27 cellular contexts compared by ENCODE assay signal in genomic region chr2:230891509-230891908, GRCh38. TPM values are rescaled to one million over a fixed set of nuclear protein-coding genes. Genes with fewer than 3 reads are reported as not detected.
DNase-seq lines count a peak whose midpoint lies in the region; ATAC-seq, FAIRE-seq and TF ChIP-seq lines count a peak whose summit lies in the region.
"Had no signal": no experiment of that assay in that cellular context is flagged by ENCODE, and none has a peak within 500 bp of the region (broad histone marks: within the 10 kb centered on the region; RNA-seq: fewer than 3 reads in every experiment).

No MANE protein-coding gene starts in this region.

- H3K27ac ChIP-seq in GM12878 (ENCODE audit: control insufficient read depth, insufficient read depth): no peak overlapping the region
- H3K27ac ChIP-seq: gastrocnemius medialis, prostate gland, thyroid gland had no signal

- H3K27me3 ChIP-seq in GM12878 (replicated peaks in 1 of 2; ENCODE audit: control insufficient read depth in 2 of 2, insufficient read depth in 2 of 2, low read length in 1 of 2): no peaks in the 10 kb centered on the region
- H3K27me3 ChIP-seq: thyroid gland had no signal

- no TSS peak for BruUV-seq in GM12878 (replicated peaks; lab: Mats Ljungman, UMichigan)

- POLR2A ChIA-PET in GM12878 (lab: Charles Lee): no interaction called here

- CTCF ChIA-PET in activated naive CD4-positive, alpha-beta T cell treated with anti-CD3 and anti-CD28 coated beads, Interleukin-2, amount 10 ng/mL, durations not matched to agents 7 days and 5 days (lab: Charles Lee): interaction anchor here (1.2 to 1.7 kb wide), 2 partner anchors 93 to 236 kb away, joined by 3 to 4 read pairs; no protein-coding TSS in a partner anchor
- CTCF ChIA-PET in GM12878 (lab: Yijun Ruan, JAX): interaction anchor here (1.0 to 1.6 kb wide), 3 partner anchors 23 to 43 kb away, joined by 3 to 5 read pairs (median 3); no protein-coding TSS in a partner anchor

- H3K4me1 ChIP-seq in GM12878 (ENCODE audit: control insufficient read depth, insufficient read depth, low read length): peaks cover 39% of the 10 kb centered on the region
- H3K4me1 ChIP-seq: gastrocnemius medialis, prostate gland had no signal

- no peaks in the 10 kb centered on the region for H3K36me3 Mint-ChIP-seq in activated naive CD4-positive, alpha-beta T cell treated with anti-CD3 and anti-CD28 coated beads, Interleukin-2, amount 10 ng/mL, durations not matched to agents 7 days and 5 days
- H3K36me3 Mint-ChIP-seq in stimulated activated naive CD8-positive, alpha-beta T cell treated with anti-CD3 and anti-CD28 coated beads, Interleukin-15, Interleukin-2, amounts not matched to agents 100 ng/mL and 50 ng/mL, for 24 hours (ENCODE audit: low read depth): peaks cover 5% of the 10 kb centered on the region
- no peaks in the 10 kb centered on the region for H3K36me3 Mint-ChIP-seq in activated CD4-positive, alpha-beta T cell treated with anti-CD3 and anti-CD28 coated beads, Interleukin-2, amount 10 ng/mL, durations not matched to agents 24 days and 14 days (ENCODE audit: low read depth)
- H3K36me3 Mint-ChIP-seq: activated CD4-positive, alpha-beta memory T cell treated with anti-CD3 and anti-CD28 coated beads for 36 hours; activated naive CD8-positive, alpha-beta T cell; CD4-positive, alpha-beta memory T cell had no signal

- RAD21 ChIA-PET in GM12878 (lab: Charles Lee; ENCODE audit: unreplicated experiment): interaction anchor here (1.4 kb wide), 1 partner anchor 93 kb away, joined by 3 read pairs; no protein-coding TSS in a partner anchor

- H3K79me2 ChIP-seq in GM12878 (ENCODE audit: control insufficient read depth, insufficient read depth, low read length): no peaks in the 10 kb centered on the region

- H3K27me3 Mint-ChIP-seq in activated naive CD4-positive, alpha-beta T cell treated with anti-CD3 and anti-CD28 coated beads, Interleukin-2, amount 10 ng/mL, durations not matched to agents 7 days and 5 days: peaks cover 73% of the 10 kb centered on the region
- H3K27me3 Mint-ChIP-seq in stimulated activated naive CD8-positive, alpha-beta T cell treated with anti-CD3 and anti-CD28 coated beads, Interleukin-15, Interleukin-2, amounts not matched to agents 100 ng/mL and 50 ng/mL, for 24 hours: peaks cover 14% of the 10 kb centered on the region
- peaks cover 24% of the 10 kb centered on the region for H3K27me3 Mint-ChIP-seq in activated CD4-positive, alpha-beta T cell treated with anti-CD3 and anti-CD28 coated beads, Interleukin-2, amount 10 ng/mL, durations not matched to agents 24 days and 14 days
- H3K27me3 Mint-ChIP-seq: activated naive CD8-positive, alpha-beta T cell had no signal

- FAIRE-seq in GM12878 (lab: Jason Lieb, UNC): no peak
- FAIRE-seq: GM12892, K562, TTC549 had no signal

- H3K4me3 Mint-ChIP-seq in activated naive CD4-positive, alpha-beta T cell treated with anti-CD3 and anti-CD28 coated beads, Interleukin-2, amount 10 ng/mL, durations not matched to agents 7 days and 5 days: no peak overlapping the region
- H3K4me3 Mint-ChIP-seq in stimulated activated naive CD8-positive, alpha-beta T cell treated with anti-CD3 and anti-CD28 coated beads, Interleukin-15, Interleukin-2, amounts not matched to agents 100 ng/mL and 50 ng/mL, for 24 hours: no peak overlapping the region
- H3K4me3 Mint-ChIP-seq in activated CD4-positive, alpha-beta T cell treated with anti-CD3 and anti-CD28 coated beads, Interleukin-2, amount 10 ng/mL, durations not matched to agents 24 days and 14 days: no peak overlapping the region
- H3K4me3 Mint-ChIP-seq: activated CD4-positive, alpha-beta memory T cell treated with anti-CD3 and anti-CD28 coated beads for 36 hours; activated naive CD8-positive, alpha-beta T cell; activated T-helper 17 cell treated with anti-CD3 and anti-CD28 coated beads, Interleukin-2, amount 50 U/mL, for 72 hours; CD4-positive, alpha-beta memory T cell had no signal

- no peak for TF ChIP-seq EP300 in GM12878 (IDR thresholded peaks at IDR 0.05; ENCODE audit: borderline replicate concordance in 1 of 2, control insufficient read depth in 1 of 2, low read depth in 2 of 2, low read length in 2 of 2)

- H3K4me1 Mint-ChIP-seq in activated naive CD4-positive, alpha-beta T cell treated with anti-CD3 and anti-CD28 coated beads, Interleukin-2, amount 10 ng/mL, durations not matched to agents 7 days and 5 days: peaks cover 20% of the 10 kb centered on the region
- H3K4me1 Mint-ChIP-seq in stimulated activated naive CD8-positive, alpha-beta T cell treated with anti-CD3 and anti-CD28 coated beads, Interleukin-15, Interleukin-2, amounts not matched to agents 100 ng/mL and 50 ng/mL, for 24 hours (ENCODE audit: low read depth): peaks cover 54% of the 10 kb centered on the region
- H3K4me1 Mint-ChIP-seq in activated CD4-positive, alpha-beta T cell treated with anti-CD3 and anti-CD28 coated beads, Interleukin-2, amount 10 ng/mL, durations not matched to agents 24 days and 14 days: peaks cover 2% of the 10 kb centered on the region
- H3K4me1 Mint-ChIP-seq: activated T-helper 17 cell treated with anti-CD3 and anti-CD28 coated beads, Interleukin-2, amount 50 U/mL, for 72 hours had no signal

- no peak overlapping the region for H3K27ac Mint-ChIP-seq in activated naive CD4-positive, alpha-beta T cell treated with anti-CD3 and anti-CD28 coated beads, Interleukin-2, amount 10 ng/mL, durations not matched to agents 7 days and 5 days
- peak overlapping the region; percentile 45 for H3K27ac Mint-ChIP-seq in stimulated activated naive CD8-positive, alpha-beta T cell treated with anti-CD3 and anti-CD28 coated beads, Interleukin-15, Interleukin-2, amounts not matched to agents 100 ng/mL and 50 ng/mL, for 24 hours
- no peak overlapping the region for H3K27ac Mint-ChIP-seq in activated CD4-positive, alpha-beta T cell treated with anti-CD3 and anti-CD28 coated beads, Interleukin-2, amount 10 ng/mL, durations not matched to agents 24 days and 14 days
- H3K27ac Mint-ChIP-seq: activated CD4-positive, alpha-beta memory T cell treated with anti-CD3 and anti-CD28 coated beads for 36 hours; activated naive CD8-positive, alpha-beta T cell; activated T-helper 17 cell treated with anti-CD3 and anti-CD28 coated beads, Interleukin-2, amount 50 U/mL, for 72 hours; CD4-positive, alpha-beta memory T cell had no signal

- TF ChIP-seq POLR2A in GM12878 (IDR thresholded peaks at IDR 0.05; ENCODE audit: low read depth, low read length): no peak

- H3K9me3 ChIP-seq in GM12878 (replicated peaks; ENCODE audit: control insufficient read depth, insufficient read depth, low read length): peaks cover 1% of the 10 kb centered on the region; the same call in 2 of the 3 replicates
- H3K9me3 ChIP-seq: gastrocnemius medialis, prostate gland, thyroid gland had no signal

- in situ Hi-C loops in GM12878 (cut with MboI): no loop called here

- peak; percentile 18 for DNase-seq in activated naive CD4-positive, alpha-beta T cell treated with anti-CD3 and anti-CD28 coated beads, Interleukin-2, amount 10 ng/mL, durations not matched to agents 7 days and 5 days
- DNase-seq in activated naive CD4-positive, alpha-beta T cell treated with anti-CD3 and anti-CD28 coated beads, Interleukin-2, amount 50 U/mL, for 16 hours: no peak
- DNase-seq in NCI-H82 (lab: John Stamatoyannopoulos, UW): peak; percentile 86
- no peak for DNase-seq in GM12878 (ENCODE audit: low read depth, low spot score)
- DNase-seq in activated CD4-positive, alpha-beta T cell treated with anti-CD3 and anti-CD28 coated beads, Interleukin-2, amount 10 ng/mL, durations not matched to agents 24 days and 14 days: no peak
- DNase-seq: 8988T; activated CD4-positive, alpha-beta memory T cell treated with anti-CD3 and anti-CD28 coated beads for 36 hours; activated CD8-positive, alpha-beta memory T cell treated with anti-CD3 and anti-CD28 coated beads, Interleukin-2, amount 50 U/mL, for 4 hours; CD4-positive, alpha-beta memory T cell; gastrocnemius medialis; GOT3; NCI-H146; NCI-H510A; stimulated activated CD4-positive, alpha-beta T cell treated with anti-CD3 and anti-CD28 coated beads, Interleukin-15, amount 100 ng/mL, for 24 hours; stimulated activated naive CD4-positive, alpha-beta T cell treated with Interleukin-2 at 50 U/mL for 16 hours; thyroid gland had no signal

- intact Hi-C loops in GM12878 (cut with micrococcal nuclease; ENCODE audit: unreplicated experiment): no loop called here
- intact Hi-C loops in activated CD4-positive, alpha-beta T cell treated with anti-CD3 and anti-CD28 coated beads, Interleukin-2, amount 10 ng/mL, durations not matched to agents 24 days and 14 days (cut with micrococcal nuclease): no loop called here

- H3K4me2 ChIP-seq in GM12878 (ENCODE audit: control insufficient read depth, insufficient read depth): peak overlapping the region; percentile 53; the same call in 1 of the 2 replicates

- SMC1A ChIA-PET in GM12878 (lab: Charles Lee; ENCODE audit: uncharacterized antibody, unreplicated experiment): interaction anchor here (1.2 to 1.5 kb wide), 3 partner anchors 19 to 100 kb away, joined by 3 to 6 read pairs (median 3); no protein-coding TSS in a partner anchor

- no peak for TF ChIP-seq CTCF in GM12878 (IDR thresholded peaks at IDR 0.05 in 2 of 3, conservative IDR thresholded peaks at IDR 0.05 in 1 of 3; ENCODE audit: control insufficient read depth in 2 of 3, extremely low read depth in 1 of 3, insufficient read depth in 1 of 3, low read depth in 3 of 3, low read length in 3 of 3)

- H3K36me3 ChIP-seq in GM12878 (ENCODE audit: control insufficient read depth in 2 of 2, insufficient read depth in 2 of 2, low read length in 1 of 2): no peaks in the 10 kb centered on the region
- H3K36me3 ChIP-seq: gastrocnemius medialis, prostate gland, thyroid gland had no signal

- ATAC-seq in GM12878: no peak
- ATAC-seq in HG03439 (IDR thresholded peaks at IDR 0.05; ENCODE audit: unreplicated experiment): no peak
- ATAC-seq in HG02870 (IDR thresholded peaks at IDR 0.05; ENCODE audit: unreplicated experiment): no peak
- ATAC-seq: activated CD4-positive, CD25-positive, alpha-beta regulatory T cell treated with anti-CD3 and anti-CD28 coated beads, Interleukin-2, amount 50 U/mL, for 24 hours; activated T-helper 17 cell treated with anti-CD3 and anti-CD28 coated beads, Interleukin-2, amount 50 U/mL, for 72 hours; gastrocnemius medialis; K562; left lobe of liver had no signal

- H2AFZ ChIP-seq in GM12878 (ENCODE audit: control insufficient read depth, low read depth, low read length): no peak overlapping the region

- H3K9ac ChIP-seq in GM12878 (ENCODE audit: control insufficient read depth, insufficient read depth, low read length): no peak overlapping the region

- no peak for TF ChIP-seq RAD21 in GM12878 (IDR thresholded peaks at IDR 0.05; ENCODE audit: insufficient read depth, low read depth, low read length)

- no peaks in the 10 kb centered on the region for H3K9me3 Mint-ChIP-seq in activated naive CD4-positive, alpha-beta T cell treated with anti-CD3 and anti-CD28 coated beads, Interleukin-2, amount 10 ng/mL, durations not matched to agents 7 days and 5 days
- H3K9me3 Mint-ChIP-seq in stimulated activated naive CD8-positive, alpha-beta T cell treated with anti-CD3 and anti-CD28 coated beads, Interleukin-15, Interleukin-2, amounts not matched to agents 100 ng/mL and 50 ng/mL, for 24 hours: peaks cover 3% of the 10 kb centered on the region
- H3K9me3 Mint-ChIP-seq in activated CD4-positive, alpha-beta T cell treated with anti-CD3 and anti-CD28 coated beads, Interleukin-2, amount 10 ng/mL, durations not matched to agents 24 days and 14 days: no peaks in the 10 kb centered on the region
- H3K9me3 Mint-ChIP-seq: activated CD4-positive, alpha-beta memory T cell treated with anti-CD3 and anti-CD28 coated beads for 36 hours; activated T-helper 17 cell treated with anti-CD3 and anti-CD28 coated beads, Interleukin-2, amount 50 U/mL, for 72 hours had no signal

- H3K4me3 ChIP-seq in GM12878: no peak overlapping the region
- H3K4me3 ChIP-seq: gastrocnemius medialis, K562, prostate gland, thyroid gland had no signal

- H4K20me1 ChIP-seq in GM12878 (ENCODE audit: control insufficient read depth, insufficient read depth): no peaks in the 10 kb centered on the region

- 14% methylated on average over 6 of the region's 6 CpGs for WGBS in GM12878 (ENCODE audit: insufficient coverage, insufficient replicate concordance, low lambda C conversion rate, missing lambda C conversion rate)

RNA-seq across cellular contexts. Expression of gene ITM2C, which starts 26.8 kb away (rescaled TPM):
- 42.5 and 42.9 TPM in 2 replicates for total RNA-seq in GM12878 (2013; cell fraction: nucleolus; rRNA removed)
- total RNA-seq in GM12878 (2014; rRNA removed) (110 and 131 TPM in 2 replicates), GM12878 (2014; rRNA removed; fragmentation: Illumina TruSeq; extraction: Trizol) (102 and 110 TPM in 2 replicates), GM12878 (2021) (155 and 167 TPM in 2 replicates)
- 46.6 TPM for polyA plus RNA-seq in GM12878 (2011; ENCODE audit: low read depth)
- polyA plus RNA-seq in GM12878 (2011; rRNA removed) (57.5 and 96.3 TPM in 2 replicates), GM12878 (2014; fragmentation: Illumina TruSeq; extraction: Trizol) (82.9 and 170 TPM in 2 replicates), GM12878 (2014; fragmentation: Nextera tagmentation; extraction: Ambion mirVana) (10 to 100 TPM in 1 of 2 experiments, 1 to 10 TPM in 1; 5.4 to 16.9 TPM), GM12878 (2014; rRNA removed) (185 and 204 TPM in 2 replicates), GM12878 (2016; fragmentation: Nextera tagmentation; extraction: Ambion mirVana) (100 to 1,000 TPM; 191 to 195 TPM)
- 139 and 172 TPM in 2 replicates for polyA plus RNA-seq in GM12878 (2011; cell fraction: cytosol; rRNA removed)
- 53.0 and 55.2 TPM in 2 replicates for polyA plus RNA-seq in GM12878 (2011; cell fraction: nucleus; rRNA removed)
- 79.4 and 173 TPM in 2 replicates for polyA plus RNA-seq in GM12878 (2012)
- polyA minus RNA-seq in GM12878 (2011; rRNA and poly(A)+ RNA removed): 118 and 121 TPM in 2 replicates
- 26.1 and 33.1 TPM in 2 replicates for polyA minus RNA-seq in GM12878 (2011; cell fraction: cytosol; rRNA and poly(A)+ RNA removed)
- 5.1 and 9.5 TPM in 2 replicates for polyA minus RNA-seq in GM12878 (2011; cell fraction: nucleus; rRNA and poly(A)+ RNA removed)
- total RNA-seq in activated CD4-positive, alpha-beta T cell treated with anti-CD3 and anti-CD28 coated beads, Interleukin-2, amount 10 ng/mL, durations not matched to agents 24 days and 14 days: 8.3 and 10.3 TPM in 2 replicates

RNA-seq across cellular contexts. Expression of gene GPR55, which starts 33.5 kb away (rescaled TPM):
- 20.6 and 24.6 TPM in 2 replicates for total RNA-seq in GM12878 (2013; cell fraction: nucleolus; rRNA removed)
- 11.2 and 12.3 TPM in 2 replicates for total RNA-seq in GM12878 (2014; rRNA removed)
- 18.1 and 19.2 TPM in 2 replicates for total RNA-seq in GM12878 (2014; rRNA removed; fragmentation: Illumina TruSeq; extraction: Trizol)
- 26.8 and 30.1 TPM in 2 replicates for total RNA-seq in GM12878 (2021)
- polyA plus RNA-seq in GM12878 (2011; ENCODE audit: low read depth): 12.4 TPM
- 16.5 and 26.9 TPM in 2 replicates for polyA plus RNA-seq in GM12878 (2011; rRNA removed)
- polyA plus RNA-seq in GM12878 (2011; cell fraction: cytosol; rRNA removed): 26.5 and 38.7 TPM in 2 replicates
- polyA plus RNA-seq in GM12878 (2011; cell fraction: nucleus; rRNA removed): 39.0 and 48.7 TPM in 2 replicates
- 17.2 and 17.7 TPM in 2 replicates for polyA plus RNA-seq in GM12878 (2012)
- 20.4 and 24.4 TPM in 2 replicates for polyA plus RNA-seq in GM12878 (2014; fragmentation: Illumina TruSeq; extraction: Trizol)
- polyA plus RNA-seq in GM12878 (2014; fragmentation: Nextera tagmentation; extraction: Ambion mirVana): 1 to 10 TPM; 2.1 to 5.5 TPM
- polyA plus RNA-seq in GM12878 (2014; rRNA removed): 23.4 and 23.5 TPM in 2 replicates
- 10 to 100 TPM; 12.6 to 13.2 TPM for polyA plus RNA-seq in GM12878 (2016; fragmentation: Nextera tagmentation; extraction: Ambion mirVana)
- polyA minus RNA-seq in GM12878 (2011; rRNA and poly(A)+ RNA removed): 60.8 and 66.5 TPM in 2 replicates
- 6.0 and 6.2 TPM in 2 replicates for polyA minus RNA-seq in GM12878 (2011; cell fraction: cytosol; rRNA and poly(A)+ RNA removed)
- polyA minus RNA-seq in GM12878 (2011; cell fraction: nucleus; rRNA and poly(A)+ RNA removed): 10.9 and 19.2 TPM in 2 replicates
- total RNA-seq in activated CD4-positive, alpha-beta T cell treated with anti-CD3 and anti-CD28 coated beads, Interleukin-2, amount 10 ng/mL, durations not matched to agents 24 days and 14 days: 0.23 and 0.38 TPM in 2 replicates
- total RNA-seq: gastrocnemius medialis, left lobe of liver had no signal

Comparison
In these comparisons a context has a peak if more than half of its experiments do, and no peak if none do; other contexts are left out.
1. DNase-seq: peak in activated naive CD4-positive, alpha-beta T cell treated with anti-CD3 and anti-CD28 coated beads, Interleukin-2, amount 10 ng/mL, durations not matched to agents 7 days and 5 days (single experiment) and NCI-H82 (single experiment); none in activated naive CD4-positive, alpha-beta T cell treated with anti-CD3 and anti-CD28 coated beads, Interleukin-2, amount 50 U/mL, for 16 hours (single experiment), GM12878 (single experiment) and activated CD4-positive, alpha-beta T cell treated with anti-CD3 and anti-CD28 coated beads, Interleukin-2, amount 10 ng/mL, durations not matched to agents 24 days and 14 days (single experiment).